Comparison of ENCODE assay signal across 1 cellular context in genomic region chr5:42366051-42366450, GRCh38.
TF ChIP-seq lines count a peak whose summit lies in the region.

No MANE protein-coding gene starts in this region.

TF ChIP-seq in GM12878, 131 proteins besides CTCF, POLR2A, EP300 and RAD21 (continued from another document):
- TF ChIP-seq, protein P1, sequence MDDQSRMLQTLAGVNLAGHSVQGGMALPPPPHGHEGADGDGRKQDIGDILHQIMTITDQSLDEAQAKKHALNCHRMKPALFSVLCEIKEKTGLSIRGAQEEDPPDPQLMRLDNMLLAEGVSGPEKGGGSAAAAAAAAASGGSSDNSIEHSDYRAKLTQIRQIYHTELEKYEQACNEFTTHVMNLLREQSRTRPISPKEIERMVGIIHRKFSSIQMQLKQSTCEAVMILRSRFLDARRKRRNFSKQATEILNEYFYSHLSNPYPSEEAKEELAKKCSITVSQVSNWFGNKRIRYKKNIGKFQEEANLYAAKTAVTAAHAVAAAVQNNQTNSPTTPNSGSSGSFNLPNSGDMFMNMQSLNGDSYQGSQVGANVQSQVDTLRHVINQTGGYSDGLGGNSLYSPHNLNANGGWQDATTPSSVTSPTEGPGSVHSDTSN (IDR thresholded peaks at IDR 0.05; ENCODE audit: insufficient replicate concordance, low read depth, low read length): no peak
